ENCODE assay signal across 8 cellular contexts in genomic region chr6:33200234-33201146, GRCh38. TPM values are rescaled to one million over a fixed set of nuclear protein-coding genes. Genes with fewer than 3 reads are reported as not detected.
DNase-seq lines count a peak whose midpoint lies in the region; ATAC-seq, FAIRE-seq and TF ChIP-seq lines count a peak whose summit lies in the region.

TSS of gene RXRB (minus strand) at chr6:33200665. CDS start at chr6:33200476, 189 bp downstream.
TSS of gene SLC39A7 (plus strand) at chr6:33200867. CDS start at chr6:33201246, 379 bp downstream.

- peak within 1 kb of the TSS; percentile 99 for H3K4me2 ChIP-seq in A549
- peak within 1 kb of the TSS; percentile 90 for H3K4me2 ChIP-seq in mammary epithelial cell (ENCODE audit: insufficient read depth, low read depth, low read length)

- no peaks in the 10 kb centered on the region for H4K20me1 ChIP-seq in mammary epithelial cell (ENCODE audit: insufficient read depth, low read length)

- peak within 1 kb of the TSS; percentile 97 to 100 for H3K27ac ChIP-seq in A549
- H3K27ac ChIP-seq in mammary epithelial cell (ENCODE audit: insufficient read depth, low read depth, low read length), result peak within 1 kb of the TSS; percentile 88
- peak within 1 kb of the TSS; percentile 94 for H3K27ac ChIP-seq in skeletal muscle tissue (ENCODE audit: low read depth, low read length)

- BruUV-seq in mammary epithelial cell (replicated peaks; lab: Mats Ljungman, UMichigan), result no TSS peak

- peak; percentile 89 to 98 for DNase-seq in A549 (ENCODE audit: low read depth in 1 of 2, low spot score in 1 of 2)
- peak; percentile 97 for DNase-seq in NCI-H226
- DNase-seq in mammary epithelial cell, result peak; percentile 99

- FAIRE-seq in A549 (lab: Jason Lieb, UNC), result no peak

- H3K9me3 ChIP-seq in A549 (no peaks in the 10 kb centered on the region), mammary epithelial cell (replicated peaks; ENCODE audit: insufficient read depth, low read length) (no peaks in the 10 kb centered on the region), iPS-18c (ENCODE audit: control insufficient read depth, insufficient read depth, low read length) (no peaks in the 10 kb centered on the region), skeletal muscle tissue (ENCODE audit: control insufficient read depth in 3 of 3, low read length in 3 of 3) (no peaks in the 10 kb centered on the region)

- peaks cover 7% of the 10 kb centered on the region for H3K36me3 ChIP-seq in mammary epithelial cell (ENCODE audit: insufficient read depth, low read length)
- peaks cover 42 to 55% (median 46%) of the 10 kb centered on the region in 3 donors for H3K36me3 ChIP-seq in skeletal muscle tissue (ENCODE audit: control insufficient read depth in 3 of 3, insufficient read depth in 3 of 3, low read length in 3 of 3)

- ATAC-seq in A549 (peak; percentile 60 to 76), GM18870 (IDR thresholded peaks at IDR 0.05; ENCODE audit: unreplicated experiment) (peak; percentile 46), HG03159 (IDR thresholded peaks at IDR 0.05; ENCODE audit: unreplicated experiment) (peak; percentile 54)

- 2% methylated on average over 18 of the region's 68 CpGs for WGBS in A549 (ENCODE audit: missing lambda C conversion rate)
- 1% methylated on average over 27 of the region's 68 CpGs for WGBS in mammary epithelial cell (ENCODE audit: low coverage, missing lambda C conversion rate)

- H2AFZ ChIP-seq in mammary epithelial cell (ENCODE audit: low read depth, low read length), result peak within 1 kb of the TSS; percentile 95

- H3K27me3 ChIP-seq in mammary epithelial cell (ENCODE audit: insufficient read depth, low read length) (no peaks in the 10 kb centered on the region), skeletal muscle tissue (ENCODE audit: control insufficient read depth in 3 of 3, insufficient read depth in 3 of 3, low read length in 3 of 3) (no peaks in the 10 kb centered on the region)

- H3K79me2 ChIP-seq in mammary epithelial cell (ENCODE audit: insufficient read depth, low read length), result peaks cover 60% of the 10 kb centered on the region

- H3K4me3 ChIP-seq in A549 (peak within 1 kb of the TSS; percentile 98), WI38 (ENCODE audit: low read depth, low read length) (peak within 1 kb of the TSS; percentile 84), mammary epithelial cell (replicated peaks in 1 of 3; ENCODE audit: insufficient read depth in 1 of 3, low read depth in 2 of 3, low read length in 3 of 3) (peak within 1 kb of the TSS; percentile 77 to 97 (median 78)), iPS-18c (ENCODE audit: insufficient read depth, low read depth, low read length) (peak within 1 kb of the TSS; percentile 70), skeletal muscle tissue (ENCODE audit: low read length in 3 of 3) (peak within 1 kb of the TSS; percentile 94 to 99 (median 99))

- POLR2A ChIA-PET in A549 (lab: Yijun Ruan, JAX), result interaction anchor here (1.5 kb wide), 1 partner anchor 229 kb away, joined by 4 read pairs; no protein-coding TSS in a partner anchor

- in situ Hi-C loops in mammary epithelial cell (cut with MboI; ENCODE audit: low sequenced_read_pairs in 2 of 2), result no loop called here

- TF ChIP-seq RAD21 in A549 (conservative IDR thresholded peaks at IDR 0.05 in 1 of 2, IDR thresholded peaks at IDR 0.05 in 1 of 2), result no peak

- no peak for TF ChIP-seq CTCF in A549 (IDR thresholded peaks at IDR 0.05)
- TF ChIP-seq CTCF in WI38 (IDR thresholded peaks at IDR 0.05; ENCODE audit: low read depth, low read length), result no peak
- no peak for TF ChIP-seq CTCF in mammary epithelial cell (conservative IDR thresholded peaks at IDR 0.05 in 1 of 2, IDR thresholded peaks at IDR 0.05 in 1 of 2; ENCODE audit: extremely low read depth in 1 of 2, insufficient read depth in 1 of 2, low read depth in 1 of 2, low read length in 2 of 2)

- dilution Hi-C loops in mammary epithelial cell (cut with HindIII; ENCODE audit: low sequenced_read_pairs), result no loop called here

- TF ChIP-seq POLR2A in A549 (IDR thresholded peaks at IDR 0.05; ENCODE audit: low read length), result peak; percentile 14; the same call in 1 of the 2 replicates

- no peak for TF ChIP-seq EP300 in A549 (IDR thresholded peaks at IDR 0.05)

- intact Hi-C loops in mammary epithelial cell (cut with micrococcal nuclease), result loop anchor here (1.0 to 2.0 kb wide), 3 partner anchors 49 to 230 kb away; no protein-coding TSS in a partner anchor

- H3K4me1 ChIP-seq in A549 (peaks cover 32% of the 10 kb centered on the region), mammary epithelial cell (ENCODE audit: insufficient read depth, low read length) (peaks cover 23% of the 10 kb centered on the region), skeletal muscle tissue (ENCODE audit: control insufficient read depth in 3 of 3, insufficient read depth in 3 of 3, low read length in 3 of 3) (peaks cover 54 to 70% (median 58%) of the 10 kb centered on the region in 3 donors)

- CTCF ChIA-PET in A549 (lab: Yijun Ruan, JAX), result no interaction called here
- CTCF ChIA-PET in mammary epithelial cell (lab: Charles Lee; ENCODE audit: low non-redundant PET), result interaction anchor here (0.9 kb wide), 1 partner anchor 47 kb away, joined by 4 read pairs; no protein-coding TSS in a partner anchor

- H3K9ac ChIP-seq in mammary epithelial cell (ENCODE audit: insufficient read depth, low read length) (peak within 1 kb of the TSS; percentile 94), skeletal muscle tissue (ENCODE audit: low read depth in 1 of 3, low read length in 3 of 3) (peak within 1 kb of the TSS; percentile 95 to 100 (median 99))

TF ChIP-seq in A549, 52 proteins besides CTCF, POLR2A, EP300 and RAD21 (continues in another document):
- TF ChIP-seq ESRRA (IDR thresholded peaks at IDR 0.05; ENCODE audit: borderline replicate concordance, low read length), result no peak
- TF ChIP-seq ATOH8 (CRISPR knock-in tag; IDR thresholded peaks at IDR 0.05; ENCODE audit: low read depth), result no peak
- TF ChIP-seq ZFP36 (IDR thresholded peaks at IDR 0.05; ENCODE audit: borderline replicate concordance, partially characterized antibody), result no peak
- TF ChIP-seq HOXA7 (CRISPR knock-in tag; IDR thresholded peaks at IDR 0.05), result no peak
- TF ChIP-seq NR3C1 (IDR thresholded peaks at IDR 0.05), result no peak
- no peak for TF ChIP-seq RCOR1 (IDR thresholded peaks at IDR 0.05; ENCODE audit: low read depth, low read length)
- 0 out of 2 replicates have a peak, but pooled peaks have one; percentile 25 for TF ChIP-seq PHF8 (IDR thresholded peaks at IDR 0.05; ENCODE audit: borderline replicate concordance, low read depth)
- no peak for TF ChIP-seq CBX2 (IDR thresholded peaks at IDR 0.05; ENCODE audit: borderline replicate concordance, low read depth)
- TF ChIP-seq JUNB (IDR thresholded peaks at IDR 0.05), result no peak
- TF ChIP-seq BHLHE40 (IDR thresholded peaks at IDR 0.05; ENCODE audit: low read depth, low read length), result no peak
- TF ChIP-seq ZNF302 (CRISPR knock-in tag; IDR thresholded peaks at IDR 0.05), result no peak
- no peak for TF ChIP-seq E2F6 (IDR thresholded peaks at IDR 0.05; ENCODE audit: borderline replicate concordance, low read depth)
- no peak for TF ChIP-seq MAX (IDR thresholded peaks at IDR 0.05)
- TF ChIP-seq RFX5 (IDR thresholded peaks at IDR 0.05), result 0 out of 2 replicates have a peak, but pooled peaks have one; percentile 41
- no peak for TF ChIP-seq HOXB13 (CRISPR knock-in tag; IDR thresholded peaks at IDR 0.05; ENCODE audit: low read depth)
- TF ChIP-seq MYC (IDR thresholded peaks at IDR 0.05; ENCODE audit: borderline replicate concordance, low read length), result no peak
- TF ChIP-seq JUN (IDR thresholded peaks at IDR 0.05), result peak; percentile 40 to 76; a peak in 2 of 5 replicates
- TF ChIP-seq KDM5A (IDR thresholded peaks at IDR 0.05), result peak; percentile 26; the same call in 1 of the 2 replicates
- no peak for TF ChIP-seq RNF2 (IDR thresholded peaks at IDR 0.05; ENCODE audit: borderline replicate concordance, low read depth)
- no peak for TF ChIP-seq EHF (CRISPR knock-in tag; IDR thresholded peaks at IDR 0.05)

RNA-seq across cellular contexts. Expression of gene RXRB, which starts in this region (rescaled TPM):
- polyA plus RNA-seq in A549 (2011; rRNA removed), result 15.6 and 21.1 TPM in 2 replicates
- polyA plus RNA-seq in A549 (2012; cell fraction: cytosol; rRNA removed), result 13.6 and 18.5 TPM in 2 replicates
- 43.2 and 51.7 TPM in 2 replicates for polyA plus RNA-seq in A549 (2012; cell fraction: nucleus; rRNA removed)
- 19.1 to 21.3 TPM (median 20.3 TPM) in 3 replicates for polyA plus RNA-seq in A549 (2017; fragmentation: RNase III; extraction: RNeasy Plus Mini Kit Qiagen cat#74134 plus additional on column Dnase treatment)
- 24.3 and 29.0 TPM in 2 replicates for polyA minus RNA-seq in A549 (2011; rRNA and poly(A)+ RNA removed)
- 10 to 100 TPM; 15.0 to 30.7 TPM for total RNA-seq in mammary epithelial cell
- 24.8 TPM for polyA plus RNA-seq in mammary epithelial cell
- 31.6 TPM for polyA minus RNA-seq in mammary epithelial cell
- 17.7 TPM for total RNA-seq in skeletal muscle tissue

RNA-seq across cellular contexts. Expression of gene SLC39A7, which starts in this region (rescaled TPM):
- polyA plus RNA-seq in A549 (2011; rRNA removed) (59.0 and 66.5 TPM in 2 replicates), A549 (2017; fragmentation: RNase III; extraction: RNeasy Plus Mini Kit Qiagen cat#74134 plus additional on column Dnase treatment) (104 to 125 TPM (median 122 TPM) in 3 replicates), mammary epithelial cell (50.5 TPM)
- polyA plus RNA-seq in A549 (2012; cell fraction: cytosol; rRNA removed), result 64.6 and 64.9 TPM in 2 replicates
- polyA plus RNA-seq in A549 (2012; cell fraction: nucleus; rRNA removed), result 47.0 and 53.6 TPM in 2 replicates
- 37.2 and 39.7 TPM in 2 replicates for polyA minus RNA-seq in A549 (2011; rRNA and poly(A)+ RNA removed)
- total RNA-seq in mammary epithelial cell (10 to 100 TPM; 52.8 to 99.3 TPM), skeletal muscle tissue (53.2 TPM)
- 73.0 TPM for polyA minus RNA-seq in mammary epithelial cell

Comparison
In these comparisons a context has a peak if more than half of its experiments do, and no peak if none do; other contexts are left out.
1. Peak in every context shown above with its lines: DNase-seq, ATAC-seq, H3K4me3 ChIP-seq and H3K27ac ChIP-seq.